ENCODE assay signal across 8 cellular contexts in genomic region chr11:4094348-4095291, GRCh38. TPM values are rescaled to one million over a fixed set of nuclear protein-coding genes. Genes with fewer than 3 reads are reported as not detected.
A peak's percentile ranks its signal among the peaks of the same experiment; 100 is the strongest.
DNase-seq lines count a peak whose midpoint lies in the region; ATAC-seq, FAIRE-seq and TF ChIP-seq lines count a peak whose summit lies in the region.

RRM1 (plus strand) TSS chr11:4094799; CDS start chr11:4095013, 214 bp downstream.

- peak within 1 kb of the TSS; percentile 81 for H3K9ac ChIP-seq in endothelial cell of umbilical vein (replicated peaks; ENCODE audit: extremely low read depth, insufficient read depth, low read length)

- CTCF ChIA-PET in OCI-LY7 (lab: Charles Lee; ENCODE audit: unreplicated experiment): interaction anchor here (0.6 kb wide), 1 partner anchor 235 kb away, joined by 3 read pairs; no protein-coding TSS in a partner anchor
- CTCF ChIA-PET in endothelial cell of umbilical vein (lab: Charles Lee): interaction anchor here (1.4 to 2.2 kb wide), 2 partner anchors 239 to 253 kb away, joined by 4 to 9 read pairs; partner anchors contain the start of gene STIM1

- dilution Hi-C loops in endothelial cell of umbilical vein (cut with MboI; ENCODE audit: extremely low pct_ligation_motif_present, low sequenced_read_pairs): no loop called here

- ATAC-seq in GM21526 (IDR thresholded peaks at IDR 0.05; ENCODE audit: low FRiP score, unreplicated experiment): peak; percentile 91

- H3K36me3 ChIP-seq in OCI-LY7 (ENCODE audit: insufficient read depth, low read length) (peaks cover 37% of the 10 kb centered on the region), endothelial cell of umbilical vein (ENCODE audit: control insufficient read depth in 2 of 2, extremely low read depth in 1 of 2, insufficient read depth in 2 of 2, low read length in 2 of 2) (peaks cover 0 to 4% of the 10 kb centered on the region in 2 experiments)

- peaks cover 40% of the 10 kb centered on the region for H3K4me1 ChIP-seq in OCI-LY7 (ENCODE audit: insufficient read depth, low read length, poor library complexity, severe bottlenecking)
- peaks cover 11% of the 10 kb centered on the region for H3K4me1 ChIP-seq in endothelial cell of umbilical vein (ENCODE audit: control insufficient read depth, extremely low read depth, insufficient read depth, low read length)

- peaks cover 6% of the 10 kb centered on the region for H4K20me1 ChIP-seq in OCI-LY7 (ENCODE audit: insufficient read depth, low read length)
- H4K20me1 ChIP-seq in endothelial cell of umbilical vein (replicated peaks; ENCODE audit: control insufficient read depth, extremely low read depth, insufficient read depth, low read length): no peaks in the 10 kb centered on the region

- H2AFZ ChIP-seq in OCI-LY7 (ENCODE audit: low read length) (peak within 1 kb of the TSS; percentile 90), endothelial cell of umbilical vein (ENCODE audit: low read depth, low read length) (peak within 1 kb of the TSS; percentile 86)

- H3K4me3 ChIP-seq in OCI-LY7 (ENCODE audit: low read depth, low read length, poor library complexity, severe bottlenecking) (peak within 1 kb of the TSS; percentile 97), endothelial cell of umbilical vein (replicated peaks in 1 of 3; ENCODE audit: insufficient read depth in 1 of 3, low read depth in 1 of 3, low read length in 3 of 3) (peak within 1 kb of the TSS; percentile 42 to 91 (median 87))

- H3K79me2 ChIP-seq in OCI-LY7 (ENCODE audit: insufficient read depth, low read depth, low read length) (peaks cover 47% of the 10 kb centered on the region), endothelial cell of umbilical vein (ENCODE audit: control insufficient read depth, insufficient read depth, low read length) (peaks cover 39% of the 10 kb centered on the region)

- H3K9me3 ChIP-seq in OCI-LY7 (ENCODE audit: low read length) (no peaks in the 10 kb centered on the region), endothelial cell of umbilical vein (replicated peaks; ENCODE audit: control insufficient read depth, insufficient read depth, low read length) (no peaks in the 10 kb centered on the region)

- intact Hi-C loops in OCI-LY7 (cut with micrococcal nuclease; ENCODE audit: unreplicated experiment) (no loop called here), endothelial cell of umbilical vein (cut with micrococcal nuclease) (loop anchor here (1.0 to 2.0 kb wide), 2 partner anchors 40 to 253 kb away; no protein-coding TSS in a partner anchor)

- peak within 1 kb of the TSS; percentile 72 for H3K27ac ChIP-seq in OCI-LY7 (ENCODE audit: low read depth, low read length, poor library complexity, severe bottlenecking)
- H3K27ac ChIP-seq in endothelial cell of umbilical vein (ENCODE audit: insufficient read depth, low read depth, low read length): peak within 1 kb of the TSS; percentile 66

- H3K9me1 ChIP-seq in endothelial cell of umbilical vein (replicated peaks; ENCODE audit: control insufficient read depth, extremely low read depth, insufficient read depth, low read length): no peaks in the 10 kb centered on the region

- no peak for FAIRE-seq in D721Med (lab: Jason Lieb, UNC)
- FAIRE-seq in endothelial cell of umbilical vein (lab: Jason Lieb, UNC): peak; percentile 98

- no TSS peak for BruUV-seq in OCI-LY7 (replicated peaks; lab: Mats Ljungman, UMichigan)
- TSS peak; percentile 53 for BruUV-seq in endothelial cell of umbilical vein (replicated peaks; lab: Mats Ljungman, UMichigan)

- TF ChIP-seq CTCF in D721Med (IDR thresholded peaks at IDR 0.05; ENCODE audit: insufficient read depth, missing control alignments) (no peak), OCI-LY7 (conservative IDR thresholded peaks at IDR 0.05; ENCODE audit: low read length) (no peak), endothelial cell of umbilical vein (IDR thresholded peaks at IDR 0.05; ENCODE audit: extremely low read depth in 1 of 2, insufficient read depth in 1 of 2, low read depth in 1 of 2, low read length in 2 of 2) (no peak)

- POLR2A ChIA-PET in OCI-LY7 (lab: Charles Lee): interaction anchor here (0.6 to 1.6 kb wide), 5 partner anchors 10 to 435 kb away, joined by 3 to 6 read pairs (median 3); partner anchors contain the start of gene STIM1
- POLR2A ChIA-PET in endothelial cell of umbilical vein (lab: Charles Lee): no interaction called here

- DNase-seq in D721Med (ENCODE audit: insufficient read length, low spot score): peak; percentile 55
- DNase-seq in HuH-7.5 (ENCODE audit: low spot score): peak; percentile 54
- peak; percentile 97 for DNase-seq in OCI-LY7 (ENCODE audit: low spot score)
- peak; percentile 86 for DNase-seq in activated T-cell treated with anti-CD3 and anti-CD28 coated beads for 1 hour (ENCODE audit: low read depth)
- peak; percentile 98 for DNase-seq in endothelial cell of umbilical vein (ENCODE audit: low read depth, low spot score)
- peak; percentile 96 for DNase-seq in midbrain (lab: John Stamatoyannopoulos, UW)
- peak; percentile 83 to 84 for DNase-seq in stimulated activated CD8-positive, alpha-beta memory T cell treated with anti-CD3 and anti-CD28 coated beads, Interleukin-2, amount 100 ng/mL, for 1 hour (ENCODE audit: low read depth in 2 of 2)

- H3K9me2 ChIP-seq in OCI-LY7 (ENCODE audit: insufficient read depth, low read length): no peaks in the 10 kb centered on the region

- TF ChIP-seq POLR2A in endothelial cell of umbilical vein (IDR thresholded peaks at IDR 0.05; ENCODE audit: low read depth, low read length): peak; percentile 90

- peak within 1 kb of the TSS; percentile 96 for H3K4me2 ChIP-seq in OCI-LY7 (ENCODE audit: low read length)
- peak within 1 kb of the TSS; percentile 96 for H3K4me2 ChIP-seq in endothelial cell of umbilical vein (ENCODE audit: insufficient read depth, low read length)

- H3K27me3 ChIP-seq in endothelial cell of umbilical vein (ENCODE audit: control insufficient read depth in 2 of 2, insufficient read depth in 2 of 2, low read length in 2 of 2): no peaks in the 10 kb centered on the region

TF ChIP-seq in endothelial cell of umbilical vein, 7 proteins besides CTCF, POLR2A, EP300 and RAD21:
- no peak for TF ChIP-seq FOS (IDR thresholded peaks at IDR 0.05; ENCODE audit: borderline replicate concordance, insufficient read depth, low read length)
- peak; percentile 84 for TF ChIP-seq POLR2AphosphoS5 (IDR thresholded peaks at IDR 0.05; ENCODE audit: insufficient read depth, low read depth, low read length)

RNA-seq across cellular contexts. Expression of gene RRM1, which starts in this region (rescaled TPM):
- 122 and 123 TPM in 2 replicates for total RNA-seq in OCI-LY7 (2014; rRNA removed; shearing (Covaris generic))
- total RNA-seq in OCI-LY7 (2022) (162 and 163 TPM in 2 replicates), endothelial cell of umbilical vein (109 and 112 TPM in 2 replicates)
- 42.5 and 55.3 TPM in 2 replicates for polyA plus RNA-seq in endothelial cell of umbilical vein
- polyA plus RNA-seq in endothelial cell of umbilical vein (2011; cell fraction: cytosol; rRNA removed): 52.2 and 66.7 TPM in 2 replicates
- polyA plus RNA-seq in endothelial cell of umbilical vein (2011; cell fraction: nucleus; rRNA removed): 61.5 and 71.2 TPM in 2 replicates
- polyA plus RNA-seq in endothelial cell of umbilical vein (2012): 71.0 and 126 TPM in 2 replicates
- 149 TPM in 2 replicates for polyA minus RNA-seq in endothelial cell of umbilical vein
- 212 TPM for polyA minus RNA-seq in endothelial cell of umbilical vein (2011; cell fraction: cytosol; rRNA and poly(A)+ RNA removed)
- 66.6 and 98.0 TPM in 2 replicates for polyA minus RNA-seq in endothelial cell of umbilical vein (2011; cell fraction: nucleus; rRNA and poly(A)+ RNA removed)

Comparison
In these comparisons a context has a peak if more than half of its experiments do, and no peak if none do; other contexts are left out.
1. Peak in every context shown above with its lines: DNase-seq, ATAC-seq, H3K4me3 ChIP-seq and H3K27ac ChIP-seq.